In genomic region chr9:35603986-35604577, GRCh38 we compare ENCODE assay signal across 1 cellular context.
TF ChIP-seq lines count a peak whose summit lies in the region.

No MANE protein-coding gene starts in this region.

TF ChIP-seq in K562, 482 proteins besides CTCF, POLR2A, EP300 and RAD21 (continued from another document and continues in another):
- TF ChIP-seq ZNF407 (IDR thresholded peaks at IDR 0.05; ENCODE audit: low read depth) (peak; percentile 89), NKRF (IDR thresholded peaks at IDR 0.05; ENCODE audit: borderline replicate concordance) (no peak), ZNF12 (CRISPR knock-in tag; IDR thresholded peaks at IDR 0.05) (no peak; the same call in 1 of the 2 replicates), SETDB1 (IDR thresholded peaks at IDR 0.05; ENCODE audit: low read length) (no peak), ZNF146 (CRISPR knock-in tag; IDR thresholded peaks at IDR 0.05; ENCODE audit: unreplicated experiment) (no peak), HSF4 (CRISPR knock-in tag; IDR thresholded peaks at IDR 0.05; ENCODE audit: borderline replicate concordance) (no peak), ZBTB49 (CRISPR knock-in tag; IDR thresholded peaks at IDR 0.05; ENCODE audit: borderline replicate concordance) (no peak), NFE2 (IDR thresholded peaks at IDR 0.05; ENCODE audit: low read depth) (peak; percentile 82), ZNF696 (CRISPR knock-in tag; conservative IDR thresholded peaks at IDR 0.05) (no peak), MIER1 (IDR thresholded peaks at IDR 0.05; ENCODE audit: low read depth) (no peak), ZNF224 (CRISPR knock-in tag; IDR thresholded peaks at IDR 0.05) (no peak), RBM14 (IDR thresholded peaks at IDR 0.05; ENCODE audit: borderline replicate concordance, insufficient read depth, low read depth, low read length) (no peak), HDAC8 (tag; IDR thresholded peaks at IDR 0.05) (no peak), TCF7L2 (IDR thresholded peaks at IDR 0.05; ENCODE audit: low read depth, low read length) (no peak), TFAP4 (CRISPR knock-in tag; IDR thresholded peaks at IDR 0.05; ENCODE audit: borderline replicate concordance) (peak; percentile 87; the same call in 1 of the 2 replicates), TBP (optimal IDR thresholded peaks at IDR 0.05; ENCODE audit: low read depth, low read length) (peak; percentile 93), ZNF655 (CRISPR knock-in tag; IDR thresholded peaks at IDR 0.05) (no peak), ZNF644 (tag; IDR thresholded peaks at IDR 0.05; ENCODE audit: low read depth) (no peak), HDAC2 (IDR thresholded peaks at IDR 0.05) (0 out of 2 replicates have a peak, but pooled peaks have one; percentile 9), RCOR1 (IDR thresholded peaks at IDR 0.05; ENCODE audit: borderline replicate concordance in 1 of 2, low read depth in 2 of 2, low read length in 2 of 2) (no peak), POLR2AphosphoS2 (IDR thresholded peaks at IDR 0.05; ENCODE audit: low read length) (no peak), SMAD1 (IDR thresholded peaks at IDR 0.05; ENCODE audit: low read depth, low read length, partially characterized antibody) (no peak), NFIC (IDR thresholded peaks at IDR 0.05) (peak; percentile 24; the same call in 1 of the 2 replicates), ZNF449 (CRISPR knock-in tag; IDR thresholded peaks at IDR 0.05) (no peak), TAF15 (IDR thresholded peaks at IDR 0.05; ENCODE audit: low read depth, low read length) (no peak), RBM22 (IDR thresholded peaks at IDR 0.05; ENCODE audit: low read depth, low read length, poor library complexity, severe bottlenecking) (no peak), ZNF583 (CRISPR knock-in tag; IDR thresholded peaks at IDR 0.05) (0 out of 2 replicates have a peak, but pooled peaks have one; percentile 70), KDM4B (IDR thresholded peaks at IDR 0.05; ENCODE audit: borderline replicate concordance in 2 of 2, low read depth in 1 of 2) (no peak), KHSRP (IDR thresholded peaks at IDR 0.05) (no peak), MAFG (tag; conservative IDR thresholded peaks at IDR 0.05) (0 out of 2 replicates have a peak, but pooled peaks have one; percentile 12), FOS (IDR thresholded peaks at IDR 0.05; ENCODE audit: extremely low read depth, insufficient read length) (no peak), ZBTB34 (CRISPR knock-in tag; IDR thresholded peaks at IDR 0.05) (no peak)
- TF ChIP-seq, protein P1, sequence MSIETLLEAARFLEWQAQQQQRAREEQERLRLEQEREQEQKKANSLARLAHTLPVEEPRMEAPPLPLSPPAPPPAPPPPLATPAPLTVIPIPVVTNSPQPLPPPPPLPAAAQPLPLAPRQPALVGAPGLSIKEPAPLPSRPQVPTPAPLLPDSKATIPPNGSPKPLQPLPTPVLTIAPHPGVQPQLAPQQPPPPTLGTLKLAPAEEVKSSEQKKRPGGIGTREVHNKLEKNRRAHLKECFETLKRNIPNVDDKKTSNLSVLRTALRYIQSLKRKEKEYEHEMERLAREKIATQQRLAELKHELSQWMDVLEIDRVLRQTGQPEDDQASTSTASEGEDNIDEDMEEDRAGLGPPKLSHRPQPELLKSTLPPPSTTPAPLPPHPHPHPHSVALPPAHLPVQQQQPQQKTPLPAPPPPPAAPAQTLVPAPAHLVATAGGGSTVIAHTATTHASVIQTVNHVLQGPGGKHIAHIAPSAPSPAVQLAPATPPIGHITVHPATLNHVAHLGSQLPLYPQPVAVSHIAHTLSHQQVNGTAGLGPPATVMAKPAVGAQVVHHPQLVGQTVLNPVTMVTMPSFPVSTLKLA (conservative IDR thresholded peaks at IDR 0.05), result peak in 1 of 2 experiments; percentile 73
- TF ChIP-seq, protein P2, sequence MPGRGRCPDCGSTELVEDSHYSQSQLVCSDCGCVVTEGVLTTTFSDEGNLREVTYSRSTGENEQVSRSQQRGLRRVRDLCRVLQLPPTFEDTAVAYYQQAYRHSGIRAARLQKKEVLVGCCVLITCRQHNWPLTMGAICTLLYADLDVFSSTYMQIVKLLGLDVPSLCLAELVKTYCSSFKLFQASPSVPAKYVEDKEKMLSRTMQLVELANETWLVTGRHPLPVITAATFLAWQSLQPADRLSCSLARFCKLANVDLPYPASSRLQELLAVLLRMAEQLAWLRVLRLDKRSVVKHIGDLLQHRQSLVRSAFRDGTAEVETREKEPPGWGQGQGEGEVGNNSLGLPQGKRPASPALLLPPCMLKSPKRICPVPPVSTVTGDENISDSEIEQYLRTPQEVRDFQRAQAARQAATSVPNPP (IDR thresholded peaks at IDR 0.05; ENCODE audit: borderline replicate concordance, insufficient read depth, insufficient read length), result no peak
